Comparison of ENCODE assay signal across 21 cellular contexts in genomic region chr2:85250045-85250444, GRCh38.
DNase-seq lines count a peak whose midpoint lies in the region; ATAC-seq and TF ChIP-seq lines count a peak whose summit lies in the region.
"Had no signal": no experiment of that assay in that cellular context is flagged by ENCODE, and none has a peak within 500 bp of the region (broad histone marks: within the 10 kb centered on the region; RNA-seq: fewer than 3 reads in every experiment).

No MANE protein-coding gene starts in this region.

- TF ChIP-seq POLR2A in thyroid gland (IDR thresholded peaks at IDR 0.05): no peak

- peaks cover 2% of the 10 kb centered on the region for H4K20me1 ChIP-seq in osteoblast (ENCODE audit: insufficient read depth, low read length)

- DNase-seq in EH (ENCODE audit: low read depth): peak; percentile 24
- no peak for DNase-seq in Panc1 (ENCODE audit: low read depth, low spot score)
- peak; percentile 77 for DNase-seq in fibroblast of pulmonary artery (ENCODE audit: low read depth)
- DNase-seq in osteoblast (ENCODE audit: insufficient read length, low spot score, missing footprints): peak; percentile 58
- no peak for DNase-seq in globus pallidus (ENCODE audit: low spot score)
- DNase-seq in thyroid gland: no peak
- DNase-seq: activated CD8-positive, alpha-beta T cell treated with anti-CD3 and anti-CD28 coated beads, Interleukin-2, amount 10 ng/mL, durations not matched to agents 7 days and 5 days; AML-193; amniotic stem cell; DMS153; erythroblast; hypothalamus; naive thymus-derived CD4-positive, alpha-beta T cell; NCI-H1092 treated with DMSO at 0.1 percent for 48 hours; NCI-H2171 treated with DMSO at 0.1 percent for 48 hours; stimulated activated CD4-positive, alpha-beta T cell treated with anti-CD3 and anti-CD28 coated beads, Interleukin-4, amount 100 ng/mL, for 24 hours had no signal

- H3K4me3 ChIP-seq in Panc1 (ENCODE audit: low read depth in 2 of 2, low read length in 2 of 2) (no peak overlapping the region), fibroblast of pulmonary artery (replicated peaks; ENCODE audit: low read depth, low read length) (no peak overlapping the region), osteoblast (ENCODE audit: insufficient read depth, low read length) (no peak overlapping the region), thyroid gland (replicated peaks in 1 of 3) (no peak overlapping the region)
- H3K4me3 ChIP-seq: HAP-1, K562 had no signal

- no peaks in the 10 kb centered on the region; the same call in 1 of the 2 replicates for H3K36me3 ChIP-seq in Panc1 (ENCODE audit: control insufficient read depth, insufficient read depth, low read length)
- H3K36me3 ChIP-seq in osteoblast (ENCODE audit: insufficient read depth, low read length): no peaks in the 10 kb centered on the region
- no peaks in the 10 kb centered on the region for H3K36me3 ChIP-seq in thyroid gland
- H3K36me3 ChIP-seq: HAP-1 had no signal

- H3K27ac ChIP-seq in Panc1 (ENCODE audit: low read length) (peak overlapping the region; percentile 93), osteoblast (ENCODE audit: low read depth, low read length) (no peak overlapping the region), thyroid gland (no peak overlapping the region)

- CTCF ChIA-PET in Panc1 (lab: Charles Lee): no interaction called here

- H3K9me3 ChIP-seq in Panc1 (ENCODE audit: control insufficient read depth, insufficient read depth, low read depth, low read length): no peaks in the 10 kb centered on the region
- no peaks in the 10 kb centered on the region for H3K9me3 ChIP-seq in osteoblast (ENCODE audit: low read depth, low read length)
- H3K9me3 ChIP-seq in thyroid gland: no peaks in the 10 kb centered on the region
- H3K9me3 ChIP-seq: HAP-1 had no signal

- H3K4me2 ChIP-seq in osteoblast (ENCODE audit: insufficient read depth, low read length): peak overlapping the region; percentile 71

- H3K4me1 ChIP-seq in Panc1 (ENCODE audit: control insufficient read depth, insufficient read depth, low read length) (peaks cover 86% of the 10 kb centered on the region), osteoblast (ENCODE audit: insufficient read depth, low read length) (peaks cover 34% of the 10 kb centered on the region), thyroid gland (peaks cover 31 to 67% of the 10 kb centered on the region in 2 donors)

- POLR2A ChIA-PET in Panc1 (lab: Charles Lee): no interaction called here

- intact Hi-C loops in Panc1 (cut with micrococcal nuclease; ENCODE audit: unreplicated experiment): no loop called here
- intact Hi-C loops in thyroid gland (cut with DNase I): no loop called here

- WGBS in thyroid gland, 2 donors: 80 to 86% methylated on average over 2 of the region's 2 CpGs

- TF ChIP-seq CTCF in Panc1 (IDR thresholded peaks at IDR 0.05) (no peak), fibroblast of pulmonary artery (IDR thresholded peaks at IDR 0.05; ENCODE audit: low read length, missing control alignments) (no peak), osteoblast (IDR thresholded peaks at IDR 0.05; ENCODE audit: extremely low read depth, low read depth, low read length) (no peak), thyroid gland (IDR thresholded peaks at IDR 0.05) (no peak)

- H2AFZ ChIP-seq in osteoblast (ENCODE audit: low read length): no peak overlapping the region

- no peak for ATAC-seq in Panc1
- ATAC-seq in HG03442 (IDR thresholded peaks at IDR 0.05; ENCODE audit: unreplicated experiment): no peak
- no peak for ATAC-seq in HG03520 (IDR thresholded peaks at IDR 0.05; ENCODE audit: unreplicated experiment)
- ATAC-seq: activated CD8-positive, alpha-beta T cell treated with anti-CD3 and anti-CD28 coated beads, Interleukin-2, amount 10 ng/mL, durations not matched to agents 7 days and 5 days; K562; naive thymus-derived CD4-positive, alpha-beta T cell; SK-N-SH treated with all-trans-retinoic acid at 6 μM for 48 hours had no signal

- in situ Hi-C loops in Panc1 (cut with HindIII; ENCODE audit: low pct_unique_long_range_greater_than_20kb, low sequenced_read_pairs): no loop called here

- peaks cover 38% of the 10 kb centered on the region for H3K79me2 ChIP-seq in osteoblast (ENCODE audit: insufficient read depth, low read length)

- BruUV-seq in Panc1 (replicated peaks; lab: Mats Ljungman, UMichigan): no TSS peak

- H3K27me3 ChIP-seq in Panc1 (ENCODE audit: control insufficient read depth, insufficient read depth, low read length): no peaks in the 10 kb centered on the region
- no peaks in the 10 kb centered on the region for H3K27me3 ChIP-seq in osteoblast (ENCODE audit: insufficient read depth, low read length)
- H3K27me3 ChIP-seq in thyroid gland: no peaks in the 10 kb centered on the region

Comparison
In these comparisons a context has a peak if more than half of its experiments do, and no peak if none do; other contexts are left out.
1. DNase-seq: peak in EH (single experiment), fibroblast of pulmonary artery (single experiment) and osteoblast (single experiment); none in Panc1 (single experiment), globus pallidus (single experiment) and thyroid gland (0 of 2).